Comparison of ENCODE assay signal across 18 cellular contexts in genomic region chr10:85284778-85285397, GRCh38.
DNase-seq lines count a peak whose midpoint lies in the region; ATAC-seq, FAIRE-seq and TF ChIP-seq lines count a peak whose summit lies in the region.
"Had no signal": no experiment of that assay in that cellular context is flagged by ENCODE, and none has a peak within 500 bp of the region (broad histone marks: within the 10 kb centered on the region; RNA-seq: fewer than 3 reads in every experiment).

No MANE protein-coding gene starts in this region.

- H3K4me1 ChIP-seq in astrocyte (ENCODE audit: insufficient read depth, low read length) = no peaks in the 10 kb centered on the region
- peaks cover 0 to 16% (median 3%) of the 10 kb centered on the region in 4 donors for H3K4me1 ChIP-seq in right lobe of liver
- H3K4me1 ChIP-seq in PC-9 (replicated peaks; ENCODE audit: insufficient read depth) = no peaks in the 10 kb centered on the region
- H3K4me1 ChIP-seq: A549, HAP-1 had no signal

- no peaks in the 10 kb centered on the region for H3K79me2 ChIP-seq in astrocyte (ENCODE audit: insufficient read depth, low read length)
- H3K79me2 ChIP-seq in PC-9 (ENCODE audit: low read depth) = no peaks in the 10 kb centered on the region

- no peaks in the 10 kb centered on the region for H3K9me3 Mint-ChIP-seq in astrocyte (ENCODE audit: unreplicated experiment)
- H3K9me3 Mint-ChIP-seq in natural killer cell treated with Interleukin-12 subunit alpha and Interleukin-12 subunit beta and Interleukin-15 and Interleukin-18, amount 100 ng/mL, for 72 hours = peaks cover 11% of the 10 kb centered on the region

- no peak overlapping the region for H3K4me3 Mint-ChIP-seq in astrocyte (ENCODE audit: unreplicated experiment)
- H3K4me3 Mint-ChIP-seq in natural killer cell treated with Interleukin-12 subunit alpha and Interleukin-12 subunit beta and Interleukin-15 and Interleukin-18, amount 100 ng/mL, for 72 hours = no peak overlapping the region
- H3K4me3 Mint-ChIP-seq: CD14-positive monocyte; CD8-positive, alpha-beta T cell; IgD-negative memory B cell had no signal

- TF ChIP-seq CTCF in astrocyte (IDR thresholded peaks at IDR 0.05; ENCODE audit: insufficient read depth, low read depth, low read length) = no peak
- no peak for TF ChIP-seq CTCF in right lobe of liver (IDR thresholded peaks at IDR 0.05)
- no peak for TF ChIP-seq CTCF in PC-9 (conservative IDR thresholded peaks at IDR 0.05)

- intact Hi-C loops in right lobe of liver (cut with DNase I) = no loop called here
- intact Hi-C loops in left colon (cut with DNase I, micrococcal nuclease) = no loop called here
- intact Hi-C loops in PC-9 (cut with micrococcal nuclease; ENCODE audit: unreplicated experiment) = no loop called here

- H3K36me3 Mint-ChIP-seq in astrocyte (ENCODE audit: low read depth, unreplicated experiment) = no peaks in the 10 kb centered on the region
- H3K36me3 Mint-ChIP-seq in natural killer cell treated with Interleukin-12 subunit alpha and Interleukin-12 subunit beta and Interleukin-15 and Interleukin-18, amount 100 ng/mL, for 72 hours = no peaks in the 10 kb centered on the region
- H3K36me3 Mint-ChIP-seq: CD14-positive monocyte; CD8-positive, alpha-beta T cell; IgD-negative memory B cell had no signal

- H3K9me3 ChIP-seq in astrocyte (ENCODE audit: insufficient read depth, low read depth, low read length) (peaks cover 5% of the 10 kb centered on the region), right lobe of liver (no peaks in the 10 kb centered on the region), PC-9 (ENCODE audit: insufficient read depth, low read depth) (no peaks in the 10 kb centered on the region)
- H3K9me3 ChIP-seq: A549, HAP-1 had no signal

- CTCF ChIA-PET in PC-9 (lab: Charles Lee) = no interaction called here

- no peak for DNase-seq in astrocyte (ENCODE audit: low read depth)
- DNase-seq in kidney tubule cell (ENCODE audit: low spot score) = peak; percentile 20
- DNase-seq in right lobe of liver = peak in 1 of 3 donors; percentile 54
- peak; percentile 50 for DNase-seq in renal cortical epithelial cell (ENCODE audit: low read depth)
- DNase-seq in left colon = no peak
- DNase-seq in natural killer cell treated with Interleukin-12 subunit alpha and Interleukin-12 subunit beta and Interleukin-15 and Interleukin-18, amount 100 ng/mL, for 72 hours (ENCODE audit: low spot score) = no peak
- DNase-seq in PC-9 = no peak
- DNase-seq: CD8-positive, alpha-beta T cell; COR-L47; DMS53; GF-D8 had no signal

- POLR2A ChIA-PET in PC-9 (lab: Charles Lee; ENCODE audit: unreplicated experiment) = no interaction called here

- H3K27ac ChIP-seq in astrocyte (ENCODE audit: low read depth, low read length) = no peak overlapping the region
- H3K27ac ChIP-seq in right lobe of liver = peak overlapping the region in 2 of 3 donors; percentile 45 to 59
- no peak overlapping the region for H3K27ac ChIP-seq in PC-9
- H3K27ac ChIP-seq: A549, HL-60 had no signal

- H3K36me3 ChIP-seq in astrocyte (ENCODE audit: insufficient read depth, low read length) (no peaks in the 10 kb centered on the region), right lobe of liver (no peaks in the 10 kb centered on the region), PC-9 (ENCODE audit: low read depth) (no peaks in the 10 kb centered on the region)
- H3K36me3 ChIP-seq: HAP-1 had no signal

- BruUV-seq in PC-9 (replicated peaks; lab: Mats Ljungman, UMichigan) = no TSS peak

- ATAC-seq in right lobe of liver (peak; percentile 93 to 98 (median 96)), HG03095 (IDR thresholded peaks at IDR 0.05; ENCODE audit: unreplicated experiment) (no peak), left colon (no peak)
- no peak for ATAC-seq in natural killer cell treated with Interleukin-12 subunit alpha and Interleukin-12 subunit beta and Interleukin-15 and Interleukin-18, amount 100 ng/mL, for 72 hours
- ATAC-seq: A549; CD8-positive, alpha-beta T cell had no signal

- H3K27ac Mint-ChIP-seq in astrocyte (ENCODE audit: unreplicated experiment) = peak overlapping the region; percentile 19
- H3K27ac Mint-ChIP-seq in natural killer cell treated with Interleukin-12 subunit alpha and Interleukin-12 subunit beta and Interleukin-15 and Interleukin-18, amount 100 ng/mL, for 72 hours = no peak overlapping the region
- H3K27ac Mint-ChIP-seq: CD14-positive monocyte; CD8-positive, alpha-beta T cell; IgD-negative memory B cell had no signal

- H3K4me2 ChIP-seq in astrocyte (ENCODE audit: low read length) = no peak overlapping the region
- H3K4me2 ChIP-seq in PC-9 = no peak overlapping the region
- H3K4me2 ChIP-seq: A549 had no signal

- no peak overlapping the region for H3K9ac ChIP-seq in astrocyte (ENCODE audit: low read length)

- no peak for TF ChIP-seq POLR2A in right lobe of liver (IDR thresholded peaks at IDR 0.05)

- H2AFZ ChIP-seq in astrocyte (ENCODE audit: low read depth, low read length) = no peak overlapping the region
- no peak overlapping the region for H2AFZ ChIP-seq in PC-9

- no peaks in the 10 kb centered on the region for H3K27me3 Mint-ChIP-seq in astrocyte (ENCODE audit: low read depth, unreplicated experiment)
- no peaks in the 10 kb centered on the region for H3K27me3 Mint-ChIP-seq in natural killer cell treated with Interleukin-12 subunit alpha and Interleukin-12 subunit beta and Interleukin-15 and Interleukin-18, amount 100 ng/mL, for 72 hours
- H3K27me3 Mint-ChIP-seq: IgD-negative memory B cell had no signal

- no peaks in the 10 kb centered on the region for H3K4me1 Mint-ChIP-seq in astrocyte (ENCODE audit: low read depth, unreplicated experiment)
- no peaks in the 10 kb centered on the region for H3K4me1 Mint-ChIP-seq in natural killer cell treated with Interleukin-12 subunit alpha and Interleukin-12 subunit beta and Interleukin-15 and Interleukin-18, amount 100 ng/mL, for 72 hours (ENCODE audit: low read depth in 2 of 2)
- H3K4me1 Mint-ChIP-seq: CD14-positive monocyte, IgD-negative memory B cell had no signal

- H4K20me1 ChIP-seq in astrocyte (ENCODE audit: insufficient read depth, low read length) (no peaks in the 10 kb centered on the region), PC-9 (ENCODE audit: insufficient read depth) (no peaks in the 10 kb centered on the region)

- H3K9me2 ChIP-seq in PC-9 (ENCODE audit: insufficient read depth) = no peaks in the 10 kb centered on the region

- H3K4me3 ChIP-seq in astrocyte (ENCODE audit: insufficient read depth, low read depth, low read length) = no peak overlapping the region
- no peak overlapping the region for H3K4me3 ChIP-seq in right lobe of liver
- no peak overlapping the region for H3K4me3 ChIP-seq in PC-9
- H3K4me3 ChIP-seq: A549, HAP-1 had no signal

- 34% methylated on average over 2 of the region's 3 CpGs for WGBS in right lobe of liver (ENCODE audit: insufficient coverage, low coverage, low lambda C conversion rate, missing lambda C conversion rate)

- H3K27me3 ChIP-seq in astrocyte (ENCODE audit: insufficient read depth, low read length) (no peaks in the 10 kb centered on the region), right lobe of liver (no peaks in the 10 kb centered on the region), PC-9 (ENCODE audit: insufficient read depth, low read depth) (no peaks in the 10 kb centered on the region)

- no peaks in the 10 kb centered on the region for H3F3A ChIP-seq in PC-9 (ENCODE audit: insufficient read depth, low read depth)

- no peak for FAIRE-seq in astrocyte (lab: Jason Lieb, UNC)
- FAIRE-seq: A549, H1 had no signal

Comparison
In these comparisons a context has a peak if more than half of its experiments do, and no peak if none do; other contexts are left out.
1. DNase-seq: peak in kidney tubule cell (single experiment) and renal cortical epithelial cell (single experiment); none in astrocyte (single experiment), left colon (0 of 2), natural killer cell treated with Interleukin-12 subunit alpha and Interleukin-12 subunit beta and Interleukin-15 and Interleukin-18, amount 100 ng/mL, for 72 hours (single experiment) and PC-9 (0 of 2).
2. H3K27ac ChIP-seq: peak in right lobe of liver (2 of 3); none in astrocyte (single experiment) and PC-9 (single experiment).
3. ATAC-seq: peak in right lobe of liver (4 of 4); none in HG03095 (single experiment), left colon (single experiment) and natural killer cell treated with Interleukin-12 subunit alpha and Interleukin-12 subunit beta and Interleukin-15 and Interleukin-18, amount 100 ng/mL, for 72 hours (0 of 2).